1 cellular context compared by ENCODE assay signal in genomic region chr22:35594686-35595085, GRCh38.
TF ChIP-seq lines count a peak whose summit lies in the region.

No MANE protein-coding gene starts in this region.

TF ChIP-seq in SK-N-SH treated with all-trans-retinoic acid at 6 μM for 48 hours, 23 proteins besides CTCF, POLR2A, EP300 and RAD21 (continued from another document):
- TF ChIP-seq PATZ1 (CRISPR knock-in tag; IDR thresholded peaks at IDR 0.05; ENCODE audit: borderline replicate concordance) (no peak), CREB5 (CRISPR knock-in tag; IDR thresholded peaks at IDR 0.05; ENCODE audit: low read depth) (no peak), ZNF565 (CRISPR knock-in tag; conservative IDR thresholded peaks at IDR 0.05; ENCODE audit: low read depth) (no peak), ZNF70 (CRISPR knock-in tag; IDR thresholded peaks at IDR 0.05) (no peak), TOX (CRISPR knock-in tag; IDR thresholded peaks at IDR 0.05; ENCODE audit: borderline replicate concordance) (no peak), TCF4 (CRISPR knock-in tag; IDR thresholded peaks at IDR 0.05; ENCODE audit: borderline replicate concordance) (no peak), OSR1 (CRISPR knock-in tag; IDR thresholded peaks at IDR 0.05) (no peak), POU6F1 (CRISPR knock-in tag; IDR thresholded peaks at IDR 0.05; ENCODE audit: borderline replicate concordance, low read depth) (no peak), GLIS3 (CRISPR knock-in tag; IDR thresholded peaks at IDR 0.05) (no peak), PPARA (CRISPR knock-in tag; IDR thresholded peaks at IDR 0.05; ENCODE audit: borderline replicate concordance) (no peak), CSDC2 (CRISPR knock-in tag; IDR thresholded peaks at IDR 0.05) (no peak)
